ENCODE assay signal across 16 cellular contexts in genomic region chr18:52422985-52423601, GRCh38.
DNase-seq lines count a peak whose midpoint lies in the region; ATAC-seq and TF ChIP-seq lines count a peak whose summit lies in the region.
"Had no signal": no experiment of that assay in that cellular context is flagged by ENCODE, and none has a peak within 500 bp of the region (broad histone marks: within the 10 kb centered on the region; RNA-seq: fewer than 3 reads in every experiment).

No MANE protein-coding gene starts in this region.

- H3K9me3 Mint-ChIP-seq in neural crest cell: no peaks in the 10 kb centered on the region

- H3K27me3 Mint-ChIP-seq in neural crest cell (ENCODE audit: low read depth): no peaks in the 10 kb centered on the region
- H3K27me3 Mint-ChIP-seq: activated naive CD8-positive, alpha-beta T cell treated with anti-CD3 and anti-CD28 coated beads for 36 hours had no signal

- TF ChIP-seq POLR2A in suprapubic skin (IDR thresholded peaks at IDR 0.05): no peak

- no peak for TF ChIP-seq EP300 in suprapubic skin (IDR thresholded peaks at IDR 0.05)

- peaks cover 14% of the 10 kb centered on the region for H3K4me1 Mint-ChIP-seq in neural crest cell
- H3K4me1 Mint-ChIP-seq: activated naive CD8-positive, alpha-beta T cell treated with anti-CD3 and anti-CD28 coated beads for 36 hours had no signal

- H3K27ac Mint-ChIP-seq in neural crest cell (ENCODE audit: unreplicated experiment): no peak overlapping the region
- H3K27ac Mint-ChIP-seq: activated naive CD8-positive, alpha-beta T cell treated with anti-CD3 and anti-CD28 coated beads for 36 hours had no signal

- DNase-seq in NCI-H1105 treated with DMSO at 0.1 percent for 48 hours (lab: John Stamatoyannopoulos, UW) (peak; percentile 8), NCI-H1105 (lab: John Stamatoyannopoulos, UW) (no peak), NCI-H146 treated with DMSO at 0.1 percent for 48 hours (lab: John Stamatoyannopoulos, UW; ENCODE audit: unreplicated experiment) (peak; percentile 42), OCI-M1 (lab: John Stamatoyannopoulos, UW) (peak; percentile 4), neural crest cell (ENCODE audit: low read depth, low spot score) (no peak), suprapubic skin (ENCODE audit: low spot score in 2 of 2) (no peak), H4 (ENCODE audit: low spot score) (no peak)
- DNase-seq: activated CD4-positive, CD25-positive, alpha-beta regulatory T cell treated with anti-CD3 and anti-CD28 coated beads, Interleukin-2, amount 50 U/mL, for 72 hours; activated naive CD8-positive, alpha-beta T cell treated with anti-CD3 and anti-CD28 coated beads for 36 hours; activated T-cell treated with anti-CD3 and anti-CD28 coated beads, Interleukin-2, amount 50 U/mL, for 1 hour; central memory CD4-positive, alpha-beta T cell; islet precursor cell; MM.1S; ovary had no signal

- no peak for ATAC-seq in HG03097 (IDR thresholded peaks at IDR 0.05; ENCODE audit: low FRiP score, unreplicated experiment)
- ATAC-seq: gastroesophageal sphincter had no signal

- no peaks in the 10 kb centered on the region for H3K27me3 ChIP-seq in suprapubic skin
- H3K27me3 ChIP-seq: gastroesophageal sphincter, ovary had no signal

- H3K9me3 ChIP-seq in suprapubic skin: no peaks in the 10 kb centered on the region
- H3K9me3 ChIP-seq: gastroesophageal sphincter, ovary had no signal

- WGBS in suprapubic skin: 51% methylated on average over 3 of the region's 3 CpGs

- peak; percentile 40 for TF ChIP-seq CTCF in neural crest cell (conservative IDR thresholded peaks at IDR 0.05)
- TF ChIP-seq CTCF in suprapubic skin (IDR thresholded peaks at IDR 0.05): no peak

- H3K4me3 Mint-ChIP-seq in neural crest cell: no peak overlapping the region
- H3K4me3 Mint-ChIP-seq: activated naive CD8-positive, alpha-beta T cell treated with anti-CD3 and anti-CD28 coated beads for 36 hours had no signal

- H3K36me3 Mint-ChIP-seq in neural crest cell (ENCODE audit: low read depth): no peaks in the 10 kb centered on the region
- H3K36me3 Mint-ChIP-seq: activated naive CD8-positive, alpha-beta T cell treated with anti-CD3 and anti-CD28 coated beads for 36 hours had no signal

- no peak overlapping the region for H3K27ac ChIP-seq in suprapubic skin
- H3K27ac ChIP-seq: gastroesophageal sphincter, ovary had no signal

- H3K4me3 ChIP-seq in suprapubic skin: no peak overlapping the region
- H3K4me3 ChIP-seq: gastroesophageal sphincter, ovary had no signal

- no peaks in the 10 kb centered on the region for H3K36me3 ChIP-seq in suprapubic skin
- H3K36me3 ChIP-seq: gastroesophageal sphincter, ovary had no signal

- no peaks in the 10 kb centered on the region for H3K4me1 ChIP-seq in suprapubic skin
- H3K4me1 ChIP-seq: gastroesophageal sphincter had no signal

Comparison
In these comparisons a context has a peak if more than half of its experiments do, and no peak if none do; other contexts are left out.
1. DNase-seq: peak in NCI-H1105 treated with DMSO at 0.1 percent for 48 hours (single experiment), NCI-H146 treated with DMSO at 0.1 percent for 48 hours (single experiment) and OCI-M1 (single experiment); none in NCI-H1105 (single experiment), neural crest cell (single experiment), suprapubic skin (0 of 2) and H4 (single experiment).